ENCODE assay signal across 11 cellular contexts in the genomic region with DNA sequence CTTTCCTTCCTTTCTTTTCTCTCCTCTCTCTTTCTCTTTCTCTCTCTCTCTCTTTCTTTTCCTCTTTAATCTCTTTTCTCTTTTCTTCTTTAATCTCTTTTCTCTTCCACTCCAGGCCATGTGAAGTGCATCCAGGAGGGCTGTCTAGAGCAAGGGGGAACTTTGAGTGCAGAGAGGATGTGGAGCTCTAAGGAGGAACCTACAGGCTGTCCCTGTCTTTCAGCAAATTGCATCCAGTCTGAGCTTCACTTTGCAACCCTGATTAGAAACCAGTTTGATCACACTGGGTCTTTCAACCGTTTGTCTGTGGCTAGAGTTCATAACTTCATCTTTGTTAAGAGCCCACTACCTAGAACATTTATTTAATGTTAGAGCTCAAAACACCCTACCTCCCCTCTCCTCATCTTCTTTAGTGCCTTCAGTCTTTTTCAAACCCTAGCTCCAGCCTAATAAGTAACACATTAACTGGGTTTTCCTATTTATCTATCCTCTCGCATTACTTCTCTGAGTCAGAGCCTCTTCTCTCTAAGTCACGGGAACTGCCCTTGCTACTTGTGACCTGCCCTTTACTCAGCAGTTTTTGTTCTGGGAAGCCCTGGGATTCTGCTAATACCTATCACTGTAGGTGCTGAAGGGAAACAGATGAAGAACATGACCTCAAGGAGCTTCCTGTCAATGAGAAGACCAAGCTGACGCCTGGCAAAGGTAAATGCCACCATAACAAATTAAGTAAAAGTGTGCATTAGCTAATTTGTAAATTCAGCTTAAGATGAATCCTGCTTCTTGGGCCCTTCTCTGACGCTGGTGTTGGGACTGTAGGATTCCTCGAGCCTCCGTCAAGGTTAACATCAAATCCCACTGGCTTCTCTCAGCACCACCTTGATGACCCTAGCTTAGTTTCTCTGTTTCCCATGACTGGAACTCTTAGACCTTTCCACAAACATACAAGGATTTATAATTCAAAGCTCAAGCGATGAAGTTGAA. TPM values are rescaled to one million over a fixed set of nuclear protein-coding genes. Genes with fewer than 3 reads are reported as not detected.
DNase-seq lines count a peak whose midpoint lies in the region; ATAC-seq, FAIRE-seq and TF ChIP-seq lines count a peak whose summit lies in the region.
"Had no signal": no experiment of that assay in that cellular context is flagged by ENCODE, and none has a peak within 500 bp of the region (broad histone marks: within the 10 kb centered on the region; RNA-seq: fewer than 3 reads in every experiment).

A gene with protein sequence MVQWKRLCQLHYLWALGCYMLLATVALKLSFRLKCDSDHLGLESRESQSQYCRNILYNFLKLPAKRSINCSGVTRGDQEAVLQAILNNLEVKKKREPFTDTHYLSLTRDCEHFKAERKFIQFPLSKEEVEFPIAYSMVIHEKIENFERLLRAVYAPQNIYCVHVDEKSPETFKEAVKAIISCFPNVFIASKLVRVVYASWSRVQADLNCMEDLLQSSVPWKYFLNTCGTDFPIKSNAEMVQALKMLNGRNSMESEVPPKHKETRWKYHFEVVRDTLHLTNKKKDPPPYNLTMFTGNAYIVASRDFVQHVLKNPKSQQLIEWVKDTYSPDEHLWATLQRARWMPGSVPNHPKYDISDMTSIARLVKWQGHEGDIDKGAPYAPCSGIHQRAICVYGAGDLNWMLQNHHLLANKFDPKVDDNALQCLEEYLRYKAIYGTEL (plus strand): TSS at position 507 of the 984 bp plus-strand sequence. CDS start 6,456 bp downstream, outside the sequence.

- H3K36me3 ChIP-seq in body of pancreas (replicated peaks in 1 of 2; ENCODE audit: insufficient read depth in 1 of 2, low read depth in 2 of 2) = no peaks in the 10 kb centered on the region
- H3K36me3 ChIP-seq: SJSA1 had no signal

- TF ChIP-seq POLR2A in A549 (IDR thresholded peaks at IDR 0.05; ENCODE audit: low read length) = peak; percentile 30
- TF ChIP-seq POLR2A in body of pancreas (IDR thresholded peaks at IDR 0.05) = no peak

- POLR2A ChIA-PET in A549 (lab: Yijun Ruan, JAX) = interaction anchor here (0.6 to 3.1 kb wide), 16 partner anchors 12 to 83 kb away, joined by 3 to 57 read pairs (median 5); partner anchors contain the start of gene GTF2A2

- H3K4me2 ChIP-seq in A549 = peak within 1 kb of the TSS; percentile 81

- no peaks in the 10 kb centered on the region for H3K27me3 ChIP-seq in HL-60 (ENCODE audit: insufficient read depth, poor library complexity, severe bottlenecking)
- no peaks in the 10 kb centered on the region for H3K27me3 ChIP-seq in body of pancreas

- H3K27ac ChIP-seq in A549 = peak within 1 kb of the TSS; percentile 95 to 96
- H3K27ac ChIP-seq in HL-60 (replicated peaks) = no peak within 1 kb of the TSS
- H3K27ac ChIP-seq in body of pancreas = peak within 1 kb of the TSS in 2 of 4 donors; percentile 52 to 63
- H3K27ac ChIP-seq: SJSA1 had no signal

- TF ChIP-seq EP300 in A549 (IDR thresholded peaks at IDR 0.05) = peak in 1 of 2 experiments; percentile 45; a peak in 1 of 5 replicates

- peak within 1 kb of the TSS; percentile 65 for H3K4me3 ChIP-seq in A549
- H3K4me3 ChIP-seq in HL-60 (replicated peaks; ENCODE audit: insufficient read depth, low read length) = no peak within 1 kb of the TSS
- H3K4me3 ChIP-seq in body of pancreas = no peak within 1 kb of the TSS
- H3K4me3 ChIP-seq: GM12878, SJSA1 had no signal

- peak; percentile 100 for FAIRE-seq in A549 (lab: Jason Lieb, UNC)
- FAIRE-seq: GM12878 had no signal

- intact Hi-C loops in body of pancreas (cut with DNase I) (no loop called here), left colon (cut with DNase I, micrococcal nuclease) (no loop called here)

- CTCF ChIA-PET in A549 (lab: Yijun Ruan, JAX) = interaction anchor here (0.7 to 8.3 kb wide), 18 partner anchors 8 to 199 kb away, joined by 3 to 154 read pairs (median 4); no protein-coding TSS in a partner anchor

- 5% methylated on average over 8 of the region's 8 CpGs for WGBS in A549 (ENCODE audit: missing lambda C conversion rate)
- WGBS in body of pancreas, 2 donors = 49 to 56% methylated on average over 8 of the region's 8 CpGs

- H3K9me3 ChIP-seq in A549 = peaks cover 8% of the 10 kb centered on the region; the same call in 1 of the 3 replicates
- H3K9me3 ChIP-seq in body of pancreas = no peaks in the 10 kb centered on the region
- H3K9me3 ChIP-seq: SJSA1 had no signal

- ATAC-seq in A549 (peak; percentile 93 to 95), body of pancreas (peak; percentile 74), left colon (peak; percentile 74), GM21786 (IDR thresholded peaks at IDR 0.05; ENCODE audit: unreplicated experiment) (no peak), GM18873 (IDR thresholded peaks at IDR 0.05; ENCODE audit: low FRiP score, unreplicated experiment) (no peak)
- ATAC-seq: GM12878 had no signal

- no peak for TF ChIP-seq CTCF in A549 (IDR thresholded peaks at IDR 0.05)
- no peak for TF ChIP-seq CTCF in HL-60 (IDR thresholded peaks at IDR 0.05; ENCODE audit: insufficient read depth, low read length)
- no peak for TF ChIP-seq CTCF in body of pancreas (IDR thresholded peaks at IDR 0.05)

- DNase-seq in A549 (ENCODE audit: low read depth in 1 of 2, low spot score in 1 of 2) (peak; percentile 96 to 97), HL-60 (ENCODE audit: low read depth in 1 of 2, low spot score in 1 of 2) (peak; percentile 7 to 30), body of pancreas (peak in 3 of 4 donors; percentile 20 to 37 (median 23)), left colon (no peak), middle frontal gyrus (ENCODE audit: extremely low spot score, low spot score) (no peak), GM19240 (ENCODE audit: insufficient read length, low spot score) (no peak)

- peaks cover 39% of the 10 kb centered on the region for H3K4me1 ChIP-seq in A549
- H3K4me1 ChIP-seq in body of pancreas = peaks cover 10% of the 10 kb centered on the region
- H3K4me1 ChIP-seq: SJSA1 had no signal

- 0 out of 5 replicates have a peak, but pooled peaks of 1 of the 2 experiments have one; percentile 20 for TF ChIP-seq RAD21 in A549 (conservative IDR thresholded peaks at IDR 0.05 in 1 of 2, IDR thresholded peaks at IDR 0.05 in 1 of 2)

TF ChIP-seq in A549, 52 proteins besides CTCF, POLR2A, EP300 and RAD21 (continues in another document):
- no peak for TF ChIP-seq FOXS1 (CRISPR knock-in tag; IDR thresholded peaks at IDR 0.05)
- no peak for TF ChIP-seq SREBF2 (IDR thresholded peaks at IDR 0.05)
- TF ChIP-seq POLR2AphosphoS2 (conservative IDR thresholded peaks at IDR 0.05; ENCODE audit: low read length) = no peak
- no peak for TF ChIP-seq FOSB (CRISPR knock-in tag; IDR thresholded peaks at IDR 0.05)
- no peak for TF ChIP-seq RNF2 (IDR thresholded peaks at IDR 0.05; ENCODE audit: borderline replicate concordance, low read depth)
- no peak for TF ChIP-seq TP53 (CRISPR knock-in tag; IDR thresholded peaks at IDR 0.05)
- TF ChIP-seq, protein P1, sequence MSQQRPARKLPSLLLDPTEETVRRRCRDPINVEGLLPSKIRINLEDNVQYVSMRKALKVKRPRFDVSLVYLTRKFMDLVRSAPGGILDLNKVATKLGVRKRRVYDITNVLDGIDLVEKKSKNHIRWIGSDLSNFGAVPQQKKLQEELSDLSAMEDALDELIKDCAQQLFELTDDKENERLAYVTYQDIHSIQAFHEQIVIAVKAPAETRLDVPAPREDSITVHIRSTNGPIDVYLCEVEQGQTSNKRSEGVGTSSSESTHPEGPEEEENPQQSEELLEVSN (IDR thresholded peaks at IDR 0.05; ENCODE audit: borderline replicate concordance, low read depth) = no peak
- TF ChIP-seq RFX5 (IDR thresholded peaks at IDR 0.05) = no peak
- TF ChIP-seq, protein P2, sequence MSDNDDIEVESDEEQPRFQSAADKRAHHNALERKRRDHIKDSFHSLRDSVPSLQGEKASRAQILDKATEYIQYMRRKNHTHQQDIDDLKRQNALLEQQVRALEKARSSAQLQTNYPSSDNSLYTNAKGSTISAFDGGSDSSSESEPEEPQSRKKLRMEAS (IDR thresholded peaks at IDR 0.05) = peak; percentile 56
- TF ChIP-seq ESRRA (IDR thresholded peaks at IDR 0.05; ENCODE audit: borderline replicate concordance, low read length) = 0 out of 2 replicates have a peak, but pooled peaks have one; percentile 7
- TF ChIP-seq MYC (IDR thresholded peaks at IDR 0.05; ENCODE audit: borderline replicate concordance, low read length) = no peak
- TF ChIP-seq ZFP36 (IDR thresholded peaks at IDR 0.05; ENCODE audit: borderline replicate concordance, partially characterized antibody) = no peak
- no peak for TF ChIP-seq KDM1A (IDR thresholded peaks at IDR 0.05; ENCODE audit: low read depth)
- no peak for TF ChIP-seq HMGXB4 (CRISPR knock-in tag; IDR thresholded peaks at IDR 0.05; ENCODE audit: borderline replicate concordance)
- peak in 1 of 2 experiments; percentile 19; a peak in 1 of 4 replicates for TF ChIP-seq CEBPB (IDR thresholded peaks at IDR 0.05)
- TF ChIP-seq MAFK (IDR thresholded peaks at IDR 0.05; ENCODE audit: partially characterized antibody) = peak; percentile 99
- no peak; the same call in 1 of the 2 replicates for TF ChIP-seq RARB (CRISPR knock-in tag; IDR thresholded peaks at IDR 0.05)
- peak; percentile 62; the same call in 1 of the 2 replicates for TF ChIP-seq GATA3 (IDR thresholded peaks at IDR 0.05; ENCODE audit: borderline replicate concordance)
- TF ChIP-seq JUN (IDR thresholded peaks at IDR 0.05) = peak; percentile 68 to 85; a peak in 3 of 5 replicates

RNA-seq across cellular contexts. Expression of the gene that starts here (rescaled TPM):
- polyA plus RNA-seq in A549 (2011; rRNA removed) (134 and 153 TPM in 2 replicates), A549 (2017; fragmentation: RNase III; extraction: RNeasy Plus Mini Kit Qiagen cat#74134 plus additional on column Dnase treatment) (61.4 to 69.2 TPM (median 62.7 TPM) in 3 replicates)
- polyA plus RNA-seq in A549 (2012; cell fraction: cytosol; rRNA removed) = 37.2 and 41.9 TPM in 2 replicates
- 35.0 and 53.3 TPM in 2 replicates for polyA plus RNA-seq in A549 (2012; cell fraction: nucleus; rRNA removed)
- 78.7 and 82.6 TPM in 2 replicates for polyA minus RNA-seq in A549 (2011; rRNA and poly(A)+ RNA removed)
- total RNA-seq in body of pancreas (1 to 10 TPM in 1 of 2 donors, under 1 TPM in 1; 0.66 to 1.3 TPM), left colon (100 to 1,000 TPM; 472 to 526 TPM)
- total RNA-seq: omental fat pad, SJSA1 had no signal

Comparison
In these comparisons a context has a peak if more than half of its experiments do, and no peak if none do; other contexts are left out.
1. RNA of the gene that starts here (total RNA-seq): 472 to 526 TPM in left colon; 0.66 to 1.3 TPM in body of pancreas; every median in the first group is over 100 times any median in the second.
2. ATAC-seq: peak in A549 (2 of 2), body of pancreas (single experiment) and left colon (single experiment); none in GM21786 (single experiment) and GM18873 (single experiment).
3. DNase-seq: peak in A549 (2 of 2), HL-60 (2 of 2) and body of pancreas (3 of 4); none in left colon (0 of 2), middle frontal gyrus (single experiment) and GM19240 (single experiment).